In the genomic region with DNA sequence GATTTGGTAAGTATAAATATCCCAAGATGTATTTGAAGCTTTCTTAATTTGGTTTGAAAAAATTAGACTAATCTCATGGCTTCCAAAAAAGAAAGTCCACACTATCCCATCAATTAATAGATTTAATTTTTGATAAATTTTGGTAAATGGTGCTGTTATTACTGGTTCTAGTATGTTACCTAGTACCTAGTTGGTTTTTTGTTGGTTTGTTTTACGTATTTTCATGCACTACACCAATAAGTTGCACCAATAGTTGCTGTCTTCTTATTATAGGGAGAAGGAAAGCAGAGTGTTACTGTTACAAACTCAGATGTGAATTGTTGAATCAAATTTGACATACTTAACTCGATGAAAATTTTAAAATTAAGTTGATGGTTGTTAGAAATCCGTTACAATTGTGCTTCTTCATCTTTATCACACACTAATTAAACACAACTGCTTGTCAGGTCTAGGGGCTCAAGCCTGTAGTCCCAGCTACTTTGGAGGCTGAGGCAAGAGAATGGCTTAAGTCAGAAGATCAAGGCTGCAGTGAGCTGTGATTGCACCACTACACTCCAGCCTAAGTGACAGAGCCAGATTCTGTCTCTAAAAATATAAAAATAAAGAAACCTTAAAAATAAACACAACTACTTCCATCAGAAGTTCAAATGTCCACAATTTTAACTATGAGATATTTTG, we compare ENCODE assay signal across 14 cellular contexts. TPM values are rescaled to one million over a fixed set of nuclear protein-coding genes. Genes with fewer than 3 reads are reported as not detected.
A peak's percentile ranks its signal among the peaks of the same experiment; 100 is the strongest.
DNase-seq lines count a peak whose midpoint lies in the region; ATAC-seq and TF ChIP-seq lines count a peak whose summit lies in the region.
"Had no signal": no experiment of that assay in that cellular context is flagged by ENCODE, and none has a peak within 500 bp of the region (broad histone marks: within the 10 kb centered on the region; RNA-seq: fewer than 3 reads in every experiment).

No MANE protein-coding gene starts in this region.

- ATAC-seq in thoracic aorta (ENCODE audit: insufficient number of reproducible peaks, low FRiP score, low read depth): no peak
- ATAC-seq in GM19328 (IDR thresholded peaks at IDR 0.05; ENCODE audit: unreplicated experiment): no peak
- ATAC-seq: gastrocnemius medialis, left cardiac atrium had no signal

- CTCF ChIA-PET in OCI-LY7 (lab: Charles Lee; ENCODE audit: unreplicated experiment): interaction anchor here (1.2 to 1.5 kb wide), 2 partner anchors 9 to 13 kb away, joined by 3 read pairs; no protein-coding TSS in a partner anchor

- H3K9ac ChIP-seq in colonic mucosa (ENCODE audit: low read depth in 2 of 2, low read length in 2 of 2): no peak overlapping the region
- H3K9ac ChIP-seq: GM23248 had no signal

- TF ChIP-seq CTCF in OCI-LY7 (conservative IDR thresholded peaks at IDR 0.05; ENCODE audit: low read length): no peak
- no peak for TF ChIP-seq CTCF in colonic mucosa (IDR thresholded peaks at IDR 0.05)
- no peak for TF ChIP-seq CTCF in thoracic aorta (IDR thresholded peaks at IDR 0.05)

- peaks cover 32% of the 10 kb centered on the region; the same call in 1 of the 2 replicates for H3K79me2 ChIP-seq in OCI-LY7 (ENCODE audit: insufficient read depth, low read depth, low read length)

- H3K27me3 ChIP-seq in colonic mucosa (no peaks in the 10 kb centered on the region), thoracic aorta (replicated peaks; ENCODE audit: insufficient read depth) (no peaks in the 10 kb centered on the region)
- H3K27me3 ChIP-seq: gastrocnemius medialis, ovary had no signal

- H3K4me1 ChIP-seq in OCI-LY7 (ENCODE audit: insufficient read depth, low read length, poor library complexity, severe bottlenecking) (peaks cover 64% of the 10 kb centered on the region), colonic mucosa (no peaks in the 10 kb centered on the region), thoracic aorta (ENCODE audit: control insufficient read depth in 1 of 2, low read depth in 2 of 2) (peaks cover 0 to 13% of the 10 kb centered on the region in 2 donors)
- H3K4me1 ChIP-seq: gastrocnemius medialis had no signal

- no peaks in the 10 kb centered on the region for H3K27me3 Mint-ChIP-seq in activated T-cell treated with anti-CD3 and anti-CD28 coated beads, Interleukin-2, amount 50 U/mL, for 24 hours

- H3K27ac Mint-ChIP-seq in activated T-cell treated with anti-CD3 and anti-CD28 coated beads, Interleukin-2, amount 50 U/mL, for 24 hours: peak overlapping the region; percentile 86

- H2AFZ ChIP-seq in OCI-LY7 (ENCODE audit: low read length): peak overlapping the region; percentile 86
- H2AFZ ChIP-seq: GM23248 had no signal

- peak overlapping the region; percentile 81 for H3K4me3 Mint-ChIP-seq in activated T-cell treated with anti-CD3 and anti-CD28 coated beads, Interleukin-2, amount 50 U/mL, for 24 hours

- H3K27ac ChIP-seq in OCI-LY7 (ENCODE audit: low read depth, low read length, poor library complexity, severe bottlenecking) (peak overlapping the region; percentile 89), colonic mucosa (no peak overlapping the region), thoracic aorta (no peak overlapping the region)
- H3K27ac ChIP-seq: gastrocnemius medialis, GM23248, ovary had no signal

- intact Hi-C loops in OCI-LY7 (cut with micrococcal nuclease; ENCODE audit: unreplicated experiment) (no loop called here), colonic mucosa (cut with DNase I) (no loop called here)

- H3K36me3 Mint-ChIP-seq in activated T-cell treated with anti-CD3 and anti-CD28 coated beads, Interleukin-2, amount 50 U/mL, for 24 hours (ENCODE audit: low read depth): peaks cover 2% of the 10 kb centered on the region

- no peak for DNase-seq in activated T-cell treated with anti-CD3 and anti-CD28 coated beads, Interleukin-2, amount 50 U/mL, for 24 hours
- no peak for DNase-seq in activated T-cell treated with anti-CD3 and anti-CD28 coated beads, Interleukin-2, amount 50 U/mL, for 48 hours
- DNase-seq in OCI-LY7 (ENCODE audit: low spot score) (peak; percentile 49), colonic mucosa (no peak), thoracic aorta (ENCODE audit: low spot score) (no peak), NCI-H1436 treated with DMSO at 0.1 percent for 48 hours (lab: John Stamatoyannopoulos, UW) (no peak)
- DNase-seq in stimulated activated CD4-positive, alpha-beta T cell treated with anti-CD3 and anti-CD28 coated beads, Interleukin-4, amount 100 ng/mL, for 24 hours: no peak
- DNase-seq: gastrocnemius medialis, GM23248, left cardiac atrium, NCI-H2107, ovary, substantia nigra had no signal

- H3K9me2 ChIP-seq in OCI-LY7 (ENCODE audit: insufficient read depth, low read length): no peaks in the 10 kb centered on the region

- peak overlapping the region; percentile 65 for H3K4me3 ChIP-seq in OCI-LY7 (ENCODE audit: low read depth, low read length, poor library complexity, severe bottlenecking)
- peak overlapping the region; percentile 4 for H3K4me3 ChIP-seq in colonic mucosa
- peak overlapping the region; percentile 34 for H3K4me3 ChIP-seq in thoracic aorta
- H3K4me3 ChIP-seq: gastrocnemius medialis, GM23248, ovary had no signal

- no TSS peak for BruUV-seq in OCI-LY7 (replicated peaks; lab: Mats Ljungman, UMichigan)

- H3K36me3 ChIP-seq in OCI-LY7 (ENCODE audit: insufficient read depth, low read length) (no peaks in the 10 kb centered on the region; the same call in 1 of the 2 replicates), colonic mucosa (no peaks in the 10 kb centered on the region), thoracic aorta (no peaks in the 10 kb centered on the region)
- H3K36me3 ChIP-seq: gastrocnemius medialis, ovary had no signal

- no peaks in the 10 kb centered on the region for H4K20me1 ChIP-seq in OCI-LY7 (ENCODE audit: insufficient read depth, low read length)

- H3K9me3 ChIP-seq in OCI-LY7 (ENCODE audit: low read length): peaks cover 13% of the 10 kb centered on the region; the same call in 1 of the 2 replicates
- H3K9me3 ChIP-seq in colonic mucosa: no peaks in the 10 kb centered on the region
- H3K9me3 ChIP-seq in thoracic aorta: no peaks in the 10 kb centered on the region
- H3K9me3 ChIP-seq: gastrocnemius medialis, ovary had no signal

- peaks cover 45% of the 10 kb centered on the region for H3K4me1 Mint-ChIP-seq in activated T-cell treated with anti-CD3 and anti-CD28 coated beads, Interleukin-2, amount 50 U/mL, for 24 hours (ENCODE audit: low read depth)

- POLR2A ChIA-PET in OCI-LY7 (lab: Charles Lee): interaction anchor here (0.6 to 7.3 kb wide), 13 partner anchors 11 to 293 kb away, joined by 3 to 100 read pairs (median 4); a partner anchor contains a TSS

- H3K4me2 ChIP-seq in OCI-LY7 (ENCODE audit: low read length): peak overlapping the region; percentile 83

- H3K9me3 Mint-ChIP-seq in activated T-cell treated with anti-CD3 and anti-CD28 coated beads, Interleukin-2, amount 50 U/mL, for 24 hours: no peaks in the 10 kb centered on the region

RNA-seq across cellular contexts. Expression of a gene that starts 23.1 kb away (rescaled TPM):
- 125 and 163 TPM in 2 replicates for total RNA-seq in OCI-LY7 (2014; rRNA removed; shearing (Covaris generic))
- total RNA-seq in OCI-LY7 (2022) (174 and 184 TPM in 2 replicates), colonic mucosa (100 to 1,000 TPM; 149 to 191 TPM), thoracic aorta (1,000 to 10,000 TPM in 1 of 2 donors, 100 to 1,000 TPM in 1; 783 to 1,062 TPM)

Comparison
In these comparisons a context has a peak if more than half of its experiments do, and no peak if none do; other contexts are left out.
1. H3K4me3 ChIP-seq: peak in every context shown above with its lines; median percentile 65 in OCI-LY7; 34 in thoracic aorta; 4 in colonic mucosa.
2. RNA of a gene that starts 23.1 kb away (total RNA-seq): 783 to 1,062 TPM in thoracic aorta; 149 to 191 TPM in colonic mucosa and 125 to 184 TPM in OCI-LY7; every median in the first group is over 4 times any median in the second.